In genomic region chr17:72118588-72119279, GRCh38 we compare ENCODE assay signal across 7 cellular contexts. TPM values are rescaled to one million over a fixed set of nuclear protein-coding genes. Genes with fewer than 3 reads are reported as not detected.
DNase-seq lines count a peak whose midpoint lies in the region; ATAC-seq and TF ChIP-seq lines count a peak whose summit lies in the region.

No MANE protein-coding gene starts in this region.

- CTCF ChIA-PET in Panc1 (lab: Charles Lee): interaction anchor here (0.6 kb wide), 1 partner anchor 562 kb away, joined by 9 read pairs; no protein-coding TSS in a partner anchor

- no peak for TF ChIP-seq POLR2A in thyroid gland (IDR thresholded peaks at IDR 0.05)

- peak; percentile 83 for DNase-seq in DMS153 treated with DMSO at 0.1 percent for 48 hours (lab: John Stamatoyannopoulos, UW; ENCODE audit: unreplicated experiment)
- peak; percentile 86 for DNase-seq in HT-29 (ENCODE audit: low spot score)
- DNase-seq in Panc1 (ENCODE audit: low read depth, low spot score): no peak
- peak; percentile 73 for DNase-seq in left colon
- peak; percentile 78 to 81 for DNase-seq in thyroid gland

- H3K4me1 ChIP-seq in Panc1 (ENCODE audit: control insufficient read depth, insufficient read depth, low read length) (peaks cover 12% of the 10 kb centered on the region), thyroid gland (peaks cover 9 to 26% of the 10 kb centered on the region in 2 donors)

- no peaks in the 10 kb centered on the region for H3K27me3 ChIP-seq in Panc1 (ENCODE audit: control insufficient read depth, insufficient read depth, low read length)
- H3K27me3 ChIP-seq in thyroid gland: no peaks in the 10 kb centered on the region

- POLR2A ChIA-PET in Panc1 (lab: Charles Lee): interaction anchor here (0.7 kb wide), 1 partner anchor 392 kb away, joined by 3 read pairs; no protein-coding TSS in a partner anchor

- ATAC-seq in Panc1 (no peak), left colon (peak; percentile 25)
- ATAC-seq in activated CD4-positive, CD25-positive, alpha-beta regulatory T cell treated with anti-CD3 and anti-CD28 coated beads, Interleukin-2, amount 50 U/mL, for 24 hours: no peak

- in situ Hi-C loops in Panc1 (cut with HindIII; ENCODE audit: low pct_unique_long_range_greater_than_20kb, low sequenced_read_pairs): no loop called here

- H3K4me3 ChIP-seq in Panc1 (ENCODE audit: low read depth in 2 of 2, low read length in 2 of 2) (peak overlapping the region; percentile 76 to 89; a peak in 3 of 4 replicates), thyroid gland (replicated peaks in 1 of 3) (peak overlapping the region; percentile 1 to 33 (median 28))

- intact Hi-C loops in Panc1 (cut with micrococcal nuclease; ENCODE audit: unreplicated experiment): loop anchor here (1.0 to 10.0 kb wide), 6 partner anchors 144 to 1484 kb away; no protein-coding TSS in a partner anchor
- intact Hi-C loops in left colon (cut with DNase I, micrococcal nuclease): loop anchor here in 1 of 2 donors (5.0 kb wide), 1 partner anchor 646 kb away; no protein-coding TSS in a partner anchor
- intact Hi-C loops in thyroid gland (cut with DNase I): loop anchor here (5.0 kb wide), 1 partner anchor 646 kb away; no protein-coding TSS in a partner anchor

- H3K36me3 ChIP-seq in Panc1 (ENCODE audit: control insufficient read depth, insufficient read depth, low read length) (no peaks in the 10 kb centered on the region; the same call in 1 of the 2 replicates), thyroid gland (peaks cover 0 to 4% of the 10 kb centered on the region in 2 donors)

- BruUV-seq in Panc1 (replicated peaks; lab: Mats Ljungman, UMichigan): no TSS peak

- WGBS in thyroid gland, 2 donors: 15 to 16% methylated on average over 18 of the region's 18 CpGs

- H3K9me3 ChIP-seq in Panc1 (ENCODE audit: control insufficient read depth, insufficient read depth, low read depth, low read length) (no peaks in the 10 kb centered on the region), thyroid gland (no peaks in the 10 kb centered on the region)

- H3K27ac ChIP-seq in Panc1 (ENCODE audit: low read length): peak overlapping the region; percentile 85
- peak overlapping the region; percentile 19 for H3K27ac ChIP-seq in cingulate gyrus (ENCODE audit: low read depth, low read length)
- no peak overlapping the region for H3K27ac ChIP-seq in thyroid gland

- peak; percentile 96 for TF ChIP-seq CTCF in Panc1 (IDR thresholded peaks at IDR 0.05)
- TF ChIP-seq CTCF in thyroid gland (IDR thresholded peaks at IDR 0.05): peak; percentile 77 to 95 (median 89)

RNA-seq across cellular contexts. Expression of gene SOX9, which starts 2.1 kb away (rescaled TPM):
- 66.6 and 82.5 TPM in 2 replicates for total RNA-seq in HT-29 (2014; rRNA removed; shearing (Covaris generic))
- total RNA-seq in Panc1 (2021; ENCODE audit: unreplicated experiment): 79.5 TPM
- 63.0 TPM for polyA plus RNA-seq in Panc1 (2012; ENCODE audit: insufficient read length)
- total RNA-seq in left colon: 10 to 100 TPM; 41.1 to 49.7 TPM
- 10 to 100 TPM; 15.5 to 32.6 (median 23.3) TPM for total RNA-seq in thyroid gland

Comparison
In these comparisons a context has a peak if more than half of its experiments do, and no peak if none do; other contexts are left out.
1. H3K27ac ChIP-seq: peak in Panc1 (single experiment) and cingulate gyrus (single experiment); none in thyroid gland (0 of 3).